29 cellular contexts compared by ENCODE assay signal in the genomic region with DNA sequence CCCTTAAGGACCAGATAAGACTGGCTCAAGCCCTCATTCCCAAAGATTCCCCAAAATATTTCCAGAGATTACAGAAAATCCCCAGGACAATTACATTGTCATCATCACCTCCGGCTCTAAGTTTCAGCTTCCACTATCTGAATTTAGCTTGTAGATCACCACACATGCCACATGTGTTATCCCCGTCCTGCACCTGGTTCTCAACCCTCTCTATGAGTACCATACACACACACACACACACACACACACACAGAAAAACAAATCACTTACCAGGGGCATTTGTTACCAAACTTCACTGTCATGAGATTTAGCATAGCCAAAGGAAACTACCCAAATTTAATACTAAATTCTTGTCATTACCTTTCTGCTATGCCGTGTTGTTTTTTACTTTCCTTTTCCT. TPM values are rescaled to one million over a fixed set of nuclear protein-coding genes. Genes with fewer than 3 reads are reported as not detected.
A peak's percentile ranks its signal among the peaks of the same experiment; 100 is the strongest.
DNase-seq lines count a peak whose midpoint lies in the region; ATAC-seq and TF ChIP-seq lines count a peak whose summit lies in the region.
"Had no signal": no experiment of that assay in that cellular context is flagged by ENCODE, and none has a peak within 500 bp of the region (broad histone marks: within the 10 kb centered on the region; RNA-seq: fewer than 3 reads in every experiment).

No MANE protein-coding gene starts in this region.

- H3K79me2 ChIP-seq in SK-N-SH (ENCODE audit: insufficient read depth) (no peaks in the 10 kb centered on the region), OCI-LY7 (ENCODE audit: insufficient read depth, low read depth, low read length) (no peaks in the 10 kb centered on the region), hepatocyte (no peaks in the 10 kb centered on the region)

- WGBS in SK-N-SH (ENCODE audit: low lambda C conversion rate), result 56% methylated on average over 3 of the region's 3 CpGs
- WGBS in hepatocyte (ENCODE audit: low lambda C conversion rate, missing lambda C conversion rate), result 72% methylated on average over 3 of the region's 3 CpGs

- H3K9me3 Mint-ChIP-seq in MCF 10A (ENCODE audit: unreplicated experiment) (no peaks in the 10 kb centered on the region), immature natural killer cell (no peaks in the 10 kb centered on the region)
- H3K9me3 Mint-ChIP-seq in activated T-cell treated with anti-CD3 and anti-CD28 coated beads, Interleukin-2, amount 50 U/mL, for 24 hours, result no peaks in the 10 kb centered on the region
- H3K9me3 Mint-ChIP-seq: CD4-positive, alpha-beta memory T cell; H9 had no signal

- H2AFZ ChIP-seq in SK-N-SH (ENCODE audit: low read depth), result 0 out of 2 replicates have a peak overlapping the region, but pooled peaks have one; percentile 35
- peak overlapping the region; percentile 22; the same call in 1 of the 2 replicates for H2AFZ ChIP-seq in OCI-LY7 (ENCODE audit: low read length)
- no peak overlapping the region for H2AFZ ChIP-seq in hepatocyte
- H2AFZ ChIP-seq: GM23248 had no signal

- TF ChIP-seq RAD21 in SK-N-SH (IDR thresholded peaks at IDR 0.05; ENCODE audit: low read length), result no peak

- no peaks in the 10 kb centered on the region for H4K20me1 ChIP-seq in SK-N-SH (ENCODE audit: insufficient read depth)
- no peaks in the 10 kb centered on the region for H4K20me1 ChIP-seq in OCI-LY7 (ENCODE audit: insufficient read depth, low read length)
- H4K20me1 ChIP-seq in hepatocyte (ENCODE audit: insufficient read depth, poor library complexity, severe bottlenecking), result no peaks in the 10 kb centered on the region
- H4K20me1 ChIP-seq: BLaER1 treated with 17β-estradiol and CSF1 and Interleukin-3, amounts not matched to agents 10 nM and 100 nM had no signal

- H3K4me2 ChIP-seq in SK-N-SH (no peak overlapping the region), OCI-LY7 (ENCODE audit: low read length) (peak overlapping the region; percentile 2; the same call in 1 of the 2 replicates), hepatocyte (no peak overlapping the region)
- H3K4me2 ChIP-seq: BLaER1 treated with 17β-estradiol and CSF1 and Interleukin-3, amounts not matched to agents 10 nM and 100 nM had no signal

- H3K27ac Mint-ChIP-seq in MCF 10A (ENCODE audit: low read depth, unreplicated experiment), result no peak overlapping the region
- H3K27ac Mint-ChIP-seq in immature natural killer cell, result no peak overlapping the region
- no peak overlapping the region for H3K27ac Mint-ChIP-seq in activated T-cell treated with anti-CD3 and anti-CD28 coated beads, Interleukin-2, amount 50 U/mL, for 24 hours
- H3K27ac Mint-ChIP-seq: CD4-positive, alpha-beta memory T cell; H9 had no signal

- H3K4me1 Mint-ChIP-seq in MCF 10A (ENCODE audit: insufficient read depth, unreplicated experiment) (no peaks in the 10 kb centered on the region), immature natural killer cell (no peaks in the 10 kb centered on the region)
- H3K4me1 Mint-ChIP-seq in activated T-cell treated with anti-CD3 and anti-CD28 coated beads, Interleukin-2, amount 50 U/mL, for 24 hours (ENCODE audit: low read depth), result no peaks in the 10 kb centered on the region
- H3K4me1 Mint-ChIP-seq: CD4-positive, alpha-beta memory T cell; H9 had no signal

- H3K36me3 ChIP-seq in SK-N-SH (replicated peaks in 1 of 2; ENCODE audit: control insufficient read depth in 1 of 2, insufficient read depth in 2 of 2, low read length in 1 of 2) (no peaks in the 10 kb centered on the region), OCI-LY7 (ENCODE audit: insufficient read depth, low read length) (no peaks in the 10 kb centered on the region), hepatocyte (replicated peaks; ENCODE audit: insufficient read depth, low read depth) (no peaks in the 10 kb centered on the region)
- H3K36me3 ChIP-seq: BLaER1 treated with 17β-estradiol and CSF1 and Interleukin-3, amounts not matched to agents 10 nM and 100 nM had no signal

- intact Hi-C loops in OCI-LY7 (cut with micrococcal nuclease; ENCODE audit: unreplicated experiment) (no loop called here), MCF 10A (cut with micrococcal nuclease) (no loop called here)

- H3K36me3 Mint-ChIP-seq in MCF 10A (ENCODE audit: insufficient read depth, unreplicated experiment) (no peaks in the 10 kb centered on the region), immature natural killer cell (no peaks in the 10 kb centered on the region)
- no peaks in the 10 kb centered on the region for H3K36me3 Mint-ChIP-seq in activated T-cell treated with anti-CD3 and anti-CD28 coated beads, Interleukin-2, amount 50 U/mL, for 24 hours (ENCODE audit: low read depth)
- H3K36me3 Mint-ChIP-seq: CD4-positive, alpha-beta memory T cell had no signal

- no peak for TF ChIP-seq EP300 in SK-N-SH (IDR thresholded peaks at IDR 0.05; ENCODE audit: borderline replicate concordance in 1 of 2, low read depth in 1 of 2, low read length in 1 of 2)

- H3K9ac ChIP-seq in SK-N-SH, result no peak overlapping the region
- H3K9ac ChIP-seq: BLaER1 treated with 17β-estradiol and CSF1 and Interleukin-3, amounts not matched to agents 10 nM and 100 nM; GM23248 had no signal

- no peaks in the 10 kb centered on the region for H3K27me3 ChIP-seq in SK-N-SH (ENCODE audit: insufficient read depth)
- no peaks in the 10 kb centered on the region for H3K27me3 ChIP-seq in hepatocyte
- H3K27me3 ChIP-seq: BLaER1 treated with 17β-estradiol and CSF1 and Interleukin-3, amounts not matched to agents 10 nM and 100 nM had no signal

- H3K4me3 Mint-ChIP-seq in MCF 10A (ENCODE audit: unreplicated experiment), result no peak overlapping the region
- no peak overlapping the region for H3K4me3 Mint-ChIP-seq in immature natural killer cell
- no peak overlapping the region for H3K4me3 Mint-ChIP-seq in activated T-cell treated with anti-CD3 and anti-CD28 coated beads, Interleukin-2, amount 50 U/mL, for 24 hours
- H3K4me3 Mint-ChIP-seq: CD4-positive, alpha-beta memory T cell; H9 had no signal

- ATAC-seq in SK-N-SH treated with all-trans-retinoic acid at 6 μM for 48 hours (no peak), HG03354 (IDR thresholded peaks at IDR 0.05; ENCODE audit: poor library complexity, severe bottlenecking, unreplicated experiment) (peak; percentile 56)
- ATAC-seq: PC-3 had no signal

- H3K4me3 ChIP-seq in SK-N-SH (ENCODE audit: low read depth in 2 of 2, low read length in 1 of 2) (no peak overlapping the region), OCI-LY7 (ENCODE audit: low read depth, low read length, poor library complexity, severe bottlenecking) (no peak overlapping the region), hepatocyte (no peak overlapping the region)
- H3K4me3 ChIP-seq: BLaER1 treated with 17β-estradiol and CSF1 and Interleukin-3, amounts not matched to agents 10 nM and 100 nM; GM23248; SK-N-MC had no signal

- POLR2A ChIA-PET in SK-N-SH (lab: Yijun Ruan, JAX) (no interaction called here), OCI-LY7 (lab: Charles Lee) (interaction anchor here (0.6 to 1.2 kb wide), 2 partner anchors 10 to 13 kb away, joined by 3 to 4 read pairs; no protein-coding TSS in a partner anchor), MCF 10A (lab: Yijun Ruan, JAX) (no interaction called here)

- CTCF ChIA-PET in SK-N-SH (lab: Yijun Ruan, JAX), result no interaction called here
- CTCF ChIA-PET in OCI-LY7 (lab: Charles Lee; ENCODE audit: unreplicated experiment), result no interaction called here
- CTCF ChIA-PET in MCF 10A (lab: Yijun Ruan, JAX), result interaction anchor here (1.2 kb wide), 1 partner anchor 123 kb away, joined by 3 read pairs; no protein-coding TSS in a partner anchor

- no peak overlapping the region for H3K27ac ChIP-seq in SK-N-SH (ENCODE audit: low read depth in 2 of 2, low read length in 1 of 2)
- H3K27ac ChIP-seq in OCI-LY7 (ENCODE audit: low read depth, low read length, poor library complexity, severe bottlenecking), result no peak overlapping the region
- H3K27ac ChIP-seq in hepatocyte, result no peak overlapping the region
- H3K27ac ChIP-seq: 22Rv1; BLaER1 treated with 17β-estradiol and CSF1 and Interleukin-3, amounts not matched to agents 10 nM and 100 nM; GM23248; HL-60; SK-N-MC had no signal

- H3F3A ChIP-seq in SK-N-SH (replicated peaks; ENCODE audit: insufficient read depth), result no peaks in the 10 kb centered on the region

- H3K27me3 Mint-ChIP-seq in MCF 10A (ENCODE audit: insufficient read depth, unreplicated experiment) (no peaks in the 10 kb centered on the region), immature natural killer cell (ENCODE audit: low read depth in 3 of 3) (peaks cover 0 to 2% (median 1%) of the 10 kb centered on the region in 3 donors)
- no peaks in the 10 kb centered on the region for H3K27me3 Mint-ChIP-seq in activated T-cell treated with anti-CD3 and anti-CD28 coated beads, Interleukin-2, amount 50 U/mL, for 24 hours

- TF ChIP-seq CTCF in SK-N-SH (IDR thresholded peaks at IDR 0.05) (no peak), OCI-LY7 (conservative IDR thresholded peaks at IDR 0.05; ENCODE audit: low read length) (no peak), hepatocyte (IDR thresholded peaks at IDR 0.05; ENCODE audit: poor library complexity) (no peak), MCF 10A (IDR thresholded peaks at IDR 0.05; ENCODE audit: unreplicated experiment) (no peak)

- DNase-seq in SK-N-SH, result no peak
- peak; percentile 51 for DNase-seq in OCI-LY7 (ENCODE audit: low spot score)
- no peak for DNase-seq in hepatocyte (ENCODE audit: low spot score)
- no peak for DNase-seq in MCF 10A (ENCODE audit: unreplicated experiment)
- DNase-seq in immature natural killer cell, result no peak
- no peak for DNase-seq in activated T-cell treated with anti-CD3 and anti-CD28 coated beads, Interleukin-2, amount 50 U/mL, for 24 hours
- DNase-seq: ACHN; Caco-2; CD4-positive, alpha-beta memory T cell; DND-41; GM23248; H9; KG1; NCI-H1436 treated with DMSO at 0.1 percent for 48 hours; NCI-H2029; NCI-H2171 treated with DMSO at 0.1 percent for 48 hours; NCI-H524 treated with DMSO at 0.1 percent for 48 hours; NCI-H82; PC-3; SHP77 treated with DMSO at 0.1 percent for 48 hours had no signal

- no peaks in the 10 kb centered on the region for H3K9me2 ChIP-seq in SK-N-SH
- H3K9me2 ChIP-seq in OCI-LY7 (ENCODE audit: insufficient read depth, low read length), result no peaks in the 10 kb centered on the region
- H3K9me2 ChIP-seq in hepatocyte (replicated peaks; ENCODE audit: insufficient read depth), result no peaks in the 10 kb centered on the region

- BruUV-seq in OCI-LY7 (replicated peaks; lab: Mats Ljungman, UMichigan) (no TSS peak), MCF 10A (replicated peaks; lab: Mats Ljungman, UMichigan) (no TSS peak)

- H3K4me1 ChIP-seq in SK-N-SH (ENCODE audit: control insufficient read depth in 1 of 2, insufficient read depth in 2 of 2, low read depth in 1 of 2, low read length in 1 of 2), result no peaks in the 10 kb centered on the region
- peaks cover 16% of the 10 kb centered on the region for H3K4me1 ChIP-seq in OCI-LY7 (ENCODE audit: insufficient read depth, low read length, poor library complexity, severe bottlenecking)
- no peaks in the 10 kb centered on the region for H3K4me1 ChIP-seq in hepatocyte (ENCODE audit: insufficient read depth)
- H3K4me1 ChIP-seq: BLaER1 treated with 17β-estradiol and CSF1 and Interleukin-3, amounts not matched to agents 10 nM and 100 nM; Caco-2 had no signal

- H3K9me3 ChIP-seq in SK-N-SH (no peaks in the 10 kb centered on the region), OCI-LY7 (ENCODE audit: low read length) (no peaks in the 10 kb centered on the region), hepatocyte (ENCODE audit: low read depth) (no peaks in the 10 kb centered on the region)
- H3K9me3 ChIP-seq: BLaER1 treated with 17β-estradiol and CSF1 and Interleukin-3, amounts not matched to agents 10 nM and 100 nM; Caco-2 had no signal

RNA-seq across cellular contexts. Expression of a gene that starts 15.4 kb away (rescaled TPM):
- 12.2 and 13.9 TPM in 2 replicates for polyA plus RNA-seq in SK-N-SH (2012; rRNA removed)
- 9.8 and 13.5 TPM in 2 replicates for polyA plus RNA-seq in SK-N-SH (2012; cell fraction: cytosol; rRNA removed)
- 10.2 and 14.0 TPM in 2 replicates for polyA plus RNA-seq in SK-N-SH (2012; cell fraction: nucleus; rRNA removed)
- total RNA-seq in OCI-LY7 (2014; rRNA removed; shearing (Covaris generic)), result not detected in 2 replicates
- not detected in 2 replicates for total RNA-seq in OCI-LY7 (2022)
- 32.1 and 33.4 TPM in 2 replicates for total RNA-seq in hepatocyte
- 69.5 and 69.8 TPM in 2 replicates for polyA plus RNA-seq in hepatocyte
- 22.7 and 41.7 TPM in 2 replicates for total RNA-seq in MCF 10A (2022)
- polyA plus RNA-seq in immature natural killer cell, result not detected
- total RNA-seq: CD4-positive, alpha-beta memory T cell; GM23248; H9; T-helper 2 cell treated with Interferon-gamma antibody and Interleukin-4, amounts not matched to agents 100 ng/mL and 5 ng/mL, for 36 hours had no signal
- polyA plus RNA-seq: CD4-positive, alpha-beta memory T cell had no signal

RNA-seq across cellular contexts. Expression of a gene that starts 16.8 kb away (rescaled TPM):
- polyA plus RNA-seq in SK-N-SH (2012; rRNA removed) (not detected in 2 replicates), hepatocyte (not detected in 2 replicates), immature natural killer cell (not detected)
- polyA plus RNA-seq in SK-N-SH (2012; cell fraction: cytosol; rRNA removed), result not detected in 2 replicates
- polyA plus RNA-seq in SK-N-SH (2012; cell fraction: nucleus; rRNA removed), result not detected in 2 replicates
- not detected in 2 replicates for total RNA-seq in OCI-LY7 (2014; rRNA removed; shearing (Covaris generic))
- total RNA-seq in OCI-LY7 (2022) (not detected in 2 replicates), hepatocyte (not detected in 2 replicates), MCF 10A (2022) (not detected in 2 replicates)
- total RNA-seq: Caco-2; CD4-positive, alpha-beta memory T cell; GM23248; H9; HT-29; PC-3; RPMI7951; T-helper 2 cell treated with Interferon-gamma antibody and Interleukin-4, amounts not matched to agents 100 ng/mL and 5 ng/mL, for 36 hours had no signal
- polyA plus RNA-seq: CD4-positive, alpha-beta memory T cell; GM23248 had no signal

RNA-seq across cellular contexts. Expression of a gene that starts 27.1 kb away (rescaled TPM):
- polyA plus RNA-seq in SK-N-SH (2012; rRNA removed) (4.0 and 6.2 TPM in 2 replicates), hepatocyte (8.4 and 9.9 TPM in 2 replicates), immature natural killer cell (1 to 10 TPM; 1.6 to 7.7 (median 3.7) TPM)
- polyA plus RNA-seq in SK-N-SH (2012; cell fraction: cytosol; rRNA removed), result 6.1 and 6.2 TPM in 2 replicates
- polyA plus RNA-seq in SK-N-SH (2012; cell fraction: nucleus; rRNA removed), result 5.0 and 8.1 TPM in 2 replicates
- 12.7 and 16.2 TPM in 2 replicates for total RNA-seq in OCI-LY7 (2014; rRNA removed; shearing (Covaris generic))
- total RNA-seq in OCI-LY7 (2022) (25.8 and 27.0 TPM in 2 replicates), hepatocyte (16.8 and 18.9 TPM in 2 replicates), MCF 10A (2022) (8.0 and 9.3 TPM in 2 replicates)

RNA-seq across cellular contexts. Expression of a gene that starts 38.7 kb away (rescaled TPM):
- 165 and 198 TPM in 2 replicates for polyA plus RNA-seq in SK-N-SH (2012; rRNA removed)
- polyA plus RNA-seq in SK-N-SH (2012; cell fraction: cytosol; rRNA removed), result 92.0 and 140 TPM in 2 replicates
- polyA plus RNA-seq in SK-N-SH (2012; cell fraction: nucleus; rRNA removed), result 333 and 360 TPM in 2 replicates
- 26.8 and 37.3 TPM in 2 replicates for total RNA-seq in OCI-LY7 (2014; rRNA removed; shearing (Covaris generic))
- total RNA-seq in OCI-LY7 (2022), result 30.8 and 33.7 TPM in 2 replicates
- total RNA-seq in hepatocyte, result 48.0 and 52.3 TPM in 2 replicates
- 60.4 and 70.8 TPM in 2 replicates for polyA plus RNA-seq in hepatocyte
- 85.4 and 90.7 TPM in 2 replicates for total RNA-seq in MCF 10A (2022)
- 10 to 100 TPM; 33.7 to 36.3 (median 35.7) TPM for polyA plus RNA-seq in immature natural killer cell

RNA-seq across cellular contexts. Expression of a gene that starts 43.6 kb away (rescaled TPM):
- polyA plus RNA-seq in SK-N-SH (2012; rRNA removed), result 4.6 and 5.1 TPM in 2 replicates
- polyA plus RNA-seq in SK-N-SH (2012; cell fraction: cytosol; rRNA removed), result 2.4 and 2.9 TPM in 2 replicates
- 7.8 and 9.1 TPM in 2 replicates for polyA plus RNA-seq in SK-N-SH (2012; cell fraction: nucleus; rRNA removed)
- 0.25 and 0.51 TPM in 2 replicates for total RNA-seq in OCI-LY7 (2014; rRNA removed; shearing (Covaris generic))
- 0.17 and 0.20 TPM in 2 replicates for total RNA-seq in OCI-LY7 (2022)
- 0.92 and 1.3 TPM in 2 replicates for total RNA-seq in hepatocyte
- polyA plus RNA-seq in hepatocyte, result 0.40 and 1.9 TPM in 2 replicates
- 3.6 and 4.1 TPM in 2 replicates for total RNA-seq in MCF 10A (2022)
- under 1 TPM in 1 of 3 donors, not detected in 2; 0.10 TPM for polyA plus RNA-seq in immature natural killer cell
- total RNA-seq: Caco-2, HT-29 had no signal

Comparison
In these comparisons a context has a peak if more than half of its experiments do, and no peak if none do; other contexts are left out.
1. RNA of a gene that starts 15.4 kb away (total RNA-seq): 22.7 to 41.7 TPM in MCF 10A and 32.1 to 33.4 TPM in hepatocyte; not detected in OCI-LY7; every median in the first group is over 10 times any median in the second.